In the genomic region with DNA sequence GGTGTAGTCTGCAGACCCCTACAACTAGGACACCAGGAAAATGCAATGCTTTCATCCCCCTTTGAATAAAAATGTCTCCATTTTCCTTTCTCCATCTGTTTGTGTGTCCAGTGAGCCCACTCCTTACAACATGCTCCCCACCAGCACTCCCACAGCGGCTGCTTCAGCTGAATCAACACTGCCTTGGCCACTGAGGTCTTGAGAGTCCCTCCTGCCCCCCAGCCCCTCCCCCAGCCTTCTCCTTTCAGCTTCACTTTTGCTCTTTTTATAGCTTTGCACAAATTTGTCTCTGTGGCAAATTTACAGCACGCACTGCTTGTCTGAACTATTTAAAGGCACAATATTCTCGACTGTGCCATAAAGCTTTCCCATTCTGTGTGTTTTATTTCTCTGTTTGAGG, we compare ENCODE assay signal across 25 cellular contexts.
DNase-seq lines count a peak whose midpoint lies in the region; ATAC-seq, FAIRE-seq and TF ChIP-seq lines count a peak whose summit lies in the region.
"Had no signal": no experiment of that assay in that cellular context is flagged by ENCODE, and none has a peak within 500 bp of the region (broad histone marks: within the 10 kb centered on the region; RNA-seq: fewer than 3 reads in every experiment).

No MANE protein-coding gene starts in this region.

- H3K36me3 Mint-ChIP-seq in nephron progenitor cell (ENCODE audit: low read depth): no peaks in the 10 kb centered on the region
- H3K36me3 Mint-ChIP-seq in CD14-positive monocyte: no peaks in the 10 kb centered on the region
- H3K36me3 Mint-ChIP-seq: CD4-positive, alpha-beta memory T cell had no signal

- no peak overlapping the region for H4K5ac ChIP-seq in H1 (ENCODE audit: insufficient read length, low read depth, low read length)

- H3K4me3 Mint-ChIP-seq in nephron progenitor cell (peak overlapping the region; percentile 29), CD14-positive monocyte (no peak overlapping the region)
- H3K4me3 Mint-ChIP-seq: CD4-positive, alpha-beta memory T cell; HFFc6 had no signal

- no peak overlapping the region for H2BK120ac ChIP-seq in H1 (replicated peaks; ENCODE audit: low read depth, low read length)

- TF ChIP-seq POLR2A in H1 (IDR thresholded peaks at IDR 0.05; ENCODE audit: control extremely low read depth in 1 of 2, low read depth in 2 of 2, low read length in 2 of 2): no peak

- CTCF ChIA-PET in A673 (lab: Charles Lee): interaction anchor here (0.6 kb wide), 1 partner anchor 968 kb away, joined by 4 read pairs; no protein-coding TSS in a partner anchor
- CTCF ChIA-PET in H1 (lab: Charles Lee; ENCODE audit: partially characterized antibody): interaction anchor here (1.6 to 22.6 kb wide), 3 partner anchors 14 to 154 kb away, joined by 3 to 424 read pairs (median 4); no protein-coding TSS in a partner anchor

- TF ChIP-seq RAD21 in H1 (IDR thresholded peaks at IDR 0.05 in 1 of 2, conservative IDR thresholded peaks at IDR 0.05 in 1 of 2; ENCODE audit: low read depth in 2 of 2, low read length in 2 of 2): no peak

- H2BK20ac ChIP-seq in H1 (ENCODE audit: low read length): no peak overlapping the region

- H2AK5ac ChIP-seq in H1 (ENCODE audit: low read depth, low read length): no peak overlapping the region

- H2AFZ ChIP-seq in H1 (ENCODE audit: low read length): 0 out of 2 replicates have a peak overlapping the region, but pooled peaks have one; percentile 82
- H2AFZ ChIP-seq: GM23248 had no signal

- no peak overlapping the region for H4K91ac ChIP-seq in H1 (replicated peaks; ENCODE audit: insufficient read length, low read length)

- WGBS in H1 (ENCODE audit: extremely low coverage in 1 of 2, insufficient coverage in 1 of 2, insufficient read length in 1 of 2, insufficient replicate concordance in 2 of 2, low coverage in 1 of 2, low lambda C conversion rate in 2 of 2, missing lambda C conversion rate in 1 of 2), 2 experiments: 88% methylated on average over 3 of the region's 3 CpGs; no CpG with 5 or more reads in 1 of the 2 experiments

- no peaks in the 10 kb centered on the region for H4K20me1 ChIP-seq in H1 (replicated peaks in 1 of 2; ENCODE audit: control insufficient read depth in 1 of 2, insufficient read depth in 2 of 2, low read length in 2 of 2)
- H4K20me1 ChIP-seq: BLaER1 treated with 17β-estradiol and CSF1 and Interleukin-3, amounts not matched to agents 10 nM and 100 nM had no signal

- H3K4me3 ChIP-seq in A673 (ENCODE audit: low read depth, low read length, poor library complexity, severe bottlenecking) (no peak overlapping the region), SJSA1 (no peak overlapping the region), H1 (ENCODE audit: extremely low read depth in 1 of 4, insufficient read depth in 2 of 4, low read depth in 3 of 4, low read length in 4 of 4) (no peak overlapping the region)
- H3K4me3 ChIP-seq: BLaER1 treated with 17β-estradiol and CSF1 and Interleukin-3, amounts not matched to agents 10 nM and 100 nM; GM23248; HAP-1 had no signal

- H3K27ac Mint-ChIP-seq in nephron progenitor cell: no peak overlapping the region
- no peak overlapping the region for H3K27ac Mint-ChIP-seq in CD14-positive monocyte
- H3K27ac Mint-ChIP-seq: CD4-positive, alpha-beta memory T cell; HFFc6 had no signal

- peaks cover 3% of the 10 kb centered on the region for H3K27me3 Mint-ChIP-seq in nephron progenitor cell (ENCODE audit: low read depth, poor library complexity)
- H3K27me3 Mint-ChIP-seq in CD14-positive monocyte (ENCODE audit: low read depth in 3 of 3): peaks cover 0 to 2% (median 0%) of the 10 kb centered on the region in 3 donors
- H3K27me3 Mint-ChIP-seq: CD4-positive, alpha-beta memory T cell had no signal

- H3K27ac ChIP-seq in A673 (ENCODE audit: low read depth, low read length, poor library complexity, severe bottlenecking) (peak overlapping the region; percentile 88), SJSA1 (peak overlapping the region; percentile 90), H1 (ENCODE audit: low read depth, low read length) (no peak overlapping the region)
- H3K27ac ChIP-seq: 22Rv1; BLaER1 treated with 17β-estradiol and CSF1 and Interleukin-3, amounts not matched to agents 10 nM and 100 nM; GM23248 had no signal

- H3K4me1 Mint-ChIP-seq in nephron progenitor cell (peaks cover 50% of the 10 kb centered on the region), CD14-positive monocyte (no peaks in the 10 kb centered on the region)
- H3K4me1 Mint-ChIP-seq: CD4-positive, alpha-beta memory T cell had no signal

- H2BK15ac ChIP-seq in H1 (ENCODE audit: low read length): no peak overlapping the region

- no TSS peak for BruUV-seq in A673 (replicated peaks; lab: Mats Ljungman, UMichigan)

- H3K9ac ChIP-seq in H1 (replicated peaks in 1 of 4; ENCODE audit: extremely low read depth in 1 of 4, low read depth in 3 of 4, low read length in 3 of 4): no peak overlapping the region
- H3K9ac ChIP-seq: BLaER1 treated with 17β-estradiol and CSF1 and Interleukin-3, amounts not matched to agents 10 nM and 100 nM; GM23248 had no signal

- no peak overlapping the region for H2BK5ac ChIP-seq in H1 (ENCODE audit: low read depth, low read length)

- no peaks in the 10 kb centered on the region; the same call in 1 of the 2 replicates for H3K23me2 ChIP-seq in H1 (ENCODE audit: low read depth, low read length)

- H3K9me3 ChIP-seq in A673 (ENCODE audit: low read depth, low read length, poor library complexity, severe bottlenecking) (no peaks in the 10 kb centered on the region), SJSA1 (replicated peaks) (no peaks in the 10 kb centered on the region), H1 (ENCODE audit: insufficient read depth in 2 of 2, low read depth in 1 of 2, low read length in 1 of 2) (no peaks in the 10 kb centered on the region)
- H3K9me3 ChIP-seq: BE2C; BLaER1 treated with 17β-estradiol and CSF1 and Interleukin-3, amounts not matched to agents 10 nM and 100 nM; Caco-2; HAP-1 had no signal

- H3K27me3 ChIP-seq in A673 (replicated peaks; ENCODE audit: insufficient read depth, low read depth, low read length, poor library complexity): no peaks in the 10 kb centered on the region
- H3K27me3 ChIP-seq in SJSA1 (replicated peaks): no peaks in the 10 kb centered on the region
- no peaks in the 10 kb centered on the region for H3K27me3 ChIP-seq in H1 (replicated peaks in 1 of 4; ENCODE audit: control insufficient read depth in 3 of 4, extremely low read depth in 1 of 4, insufficient read depth in 3 of 4, low read length in 3 of 4)
- H3K27me3 ChIP-seq: BE2C; BLaER1 treated with 17β-estradiol and CSF1 and Interleukin-3, amounts not matched to agents 10 nM and 100 nM had no signal

- H3K18ac ChIP-seq in H1 (ENCODE audit: extremely low read depth, low read length): no peak overlapping the region

- no peak overlapping the region for H3K56ac ChIP-seq in H1 (replicated peaks; ENCODE audit: insufficient read length, low read depth, low read length)

- no peaks in the 10 kb centered on the region for H3K79me2 ChIP-seq in H1 (ENCODE audit: control insufficient read depth in 1 of 2, insufficient read depth in 2 of 2, low read length in 2 of 2)

- H3K4me1 ChIP-seq in A673 (ENCODE audit: insufficient read depth, low read length, poor library complexity, severe bottlenecking): peaks cover 49% of the 10 kb centered on the region
- peaks cover 48% of the 10 kb centered on the region for H3K4me1 ChIP-seq in SJSA1 (replicated peaks)
- peaks cover 0 to 8% (median under 1%) of the 10 kb centered on the region in 4 experiments; a peak in 2 of 7 replicates for H3K4me1 ChIP-seq in H1 (replicated peaks in 1 of 4; ENCODE audit: control insufficient read depth in 3 of 4, insufficient read depth in 4 of 4, low read length in 3 of 4)
- H3K4me1 ChIP-seq: Caco-2, HAP-1 had no signal

- H3K36me3 ChIP-seq in A673 (ENCODE audit: insufficient read depth, low read length, poor library complexity, severe bottlenecking) (no peaks in the 10 kb centered on the region), SJSA1 (no peaks in the 10 kb centered on the region), H1 (ENCODE audit: control insufficient read depth in 2 of 4, insufficient read depth in 4 of 4, low read length in 3 of 4) (no peaks in the 10 kb centered on the region)
- H3K36me3 ChIP-seq: BE2C; BLaER1 treated with 17β-estradiol and CSF1 and Interleukin-3, amounts not matched to agents 10 nM and 100 nM; HAP-1 had no signal

- peak; percentile 90 for DNase-seq in A673 (ENCODE audit: low spot score)
- no peak for DNase-seq in SJSA1 (ENCODE audit: low read depth in 1 of 2, low spot score in 2 of 2)
- no peak for DNase-seq in H1 (ENCODE audit: low read depth in 1 of 2, low spot score in 2 of 2)
- peak; percentile 15 for DNase-seq in nephron progenitor cell
- no peak for DNase-seq in dedifferentiated amniotic fluid mesenchymal stem cell (ENCODE audit: extremely low spot score)
- no peak for DNase-seq in CD14-positive monocyte (ENCODE audit: low spot score)
- no peak for DNase-seq in NCI-H2227 (lab: John Stamatoyannopoulos, UW; ENCODE audit: unreplicated experiment)
- DNase-seq: ACHN; AML-193; BE2C; Caco-2; CD4-positive, alpha-beta memory T cell; DMS153; DND-41; GM23248; HFFc6 had no signal

- H2BK12ac ChIP-seq in H1 (ENCODE audit: low read depth, low read length): no peak overlapping the region

- POLR2A ChIA-PET in A673 (lab: Charles Lee; ENCODE audit: low non-redundant PET): interaction anchor here (0.6 kb wide), 1 partner anchor 857 kb away, joined by 3 read pairs; no protein-coding TSS in a partner anchor
- POLR2A ChIA-PET in H1 (lab: Charles Lee; ENCODE audit: partially characterized antibody): no interaction called here

- H3K4me2 ChIP-seq in H1 (ENCODE audit: insufficient read depth in 1 of 2, low read depth in 2 of 2, low read length in 2 of 2): no peak overlapping the region

- H3K14ac ChIP-seq in H1 (ENCODE audit: insufficient read length): no peak overlapping the region

- no peak for FAIRE-seq in H1 (lab: Jason Lieb, UNC)
- FAIRE-seq: A204.1, G401.6, GM12892, GM19239, H54 had no signal

- TF ChIP-seq EP300 in H1 (IDR thresholded peaks at IDR 0.05; ENCODE audit: borderline replicate concordance in 1 of 2, low read depth in 2 of 2, low read length in 2 of 2): no peak

- no peaks in the 10 kb centered on the region for H3K9me3 Mint-ChIP-seq in nephron progenitor cell
- no peaks in the 10 kb centered on the region for H3K9me3 Mint-ChIP-seq in CD14-positive monocyte
- H3K9me3 Mint-ChIP-seq: HFFc6 had no signal

- no peak overlapping the region for H3K4ac ChIP-seq in H1 (replicated peaks; ENCODE audit: insufficient read length, low read depth, low read length)

- TF ChIP-seq CTCF in A673 (conservative IDR thresholded peaks at IDR 0.05; ENCODE audit: low read depth, low read length): no peak
- no peak for TF ChIP-seq CTCF in H1 (IDR thresholded peaks at IDR 0.05; ENCODE audit: control extremely low read depth in 1 of 3, insufficient read depth in 1 of 3, low read depth in 1 of 3, low read length in 3 of 3)
- no peak for TF ChIP-seq CTCF in nephron progenitor cell (IDR thresholded peaks at IDR 0.05)
- TF ChIP-seq CTCF in CD14-positive monocyte (IDR thresholded peaks at IDR 0.05): no peak

- no peak for ATAC-seq in GM18520 (IDR thresholded peaks at IDR 0.05; ENCODE audit: unreplicated experiment)

- intact Hi-C loops in A673 (cut with micrococcal nuclease; ENCODE audit: unreplicated experiment) (loop anchor here (5.0 kb wide), 4 partner anchors 70 to 535 kb away; no protein-coding TSS in a partner anchor), CD14-positive monocyte (cut with micrococcal nuclease) (no loop called here)

- H4K8ac ChIP-seq in H1 (ENCODE audit: extremely low read depth, insufficient read depth, low read length): no peak overlapping the region

- H3K23ac ChIP-seq in H1 (ENCODE audit: insufficient read length): no peak overlapping the region

- no peaks in the 10 kb centered on the region for H3K79me1 ChIP-seq in H1 (ENCODE audit: low read depth, low read length)

Comparison
In these comparisons a context has a peak if more than half of its experiments do, and no peak if none do; other contexts are left out.
1. DNase-seq: peak in A673 (single experiment) and nephron progenitor cell (single experiment); none in SJSA1 (0 of 2), H1 (0 of 2), dedifferentiated amniotic fluid mesenchymal stem cell (single experiment), CD14-positive monocyte (single experiment) and NCI-H2227 (single experiment).